ENCODE assay signal across 1 cellular context in the genomic region with DNA sequence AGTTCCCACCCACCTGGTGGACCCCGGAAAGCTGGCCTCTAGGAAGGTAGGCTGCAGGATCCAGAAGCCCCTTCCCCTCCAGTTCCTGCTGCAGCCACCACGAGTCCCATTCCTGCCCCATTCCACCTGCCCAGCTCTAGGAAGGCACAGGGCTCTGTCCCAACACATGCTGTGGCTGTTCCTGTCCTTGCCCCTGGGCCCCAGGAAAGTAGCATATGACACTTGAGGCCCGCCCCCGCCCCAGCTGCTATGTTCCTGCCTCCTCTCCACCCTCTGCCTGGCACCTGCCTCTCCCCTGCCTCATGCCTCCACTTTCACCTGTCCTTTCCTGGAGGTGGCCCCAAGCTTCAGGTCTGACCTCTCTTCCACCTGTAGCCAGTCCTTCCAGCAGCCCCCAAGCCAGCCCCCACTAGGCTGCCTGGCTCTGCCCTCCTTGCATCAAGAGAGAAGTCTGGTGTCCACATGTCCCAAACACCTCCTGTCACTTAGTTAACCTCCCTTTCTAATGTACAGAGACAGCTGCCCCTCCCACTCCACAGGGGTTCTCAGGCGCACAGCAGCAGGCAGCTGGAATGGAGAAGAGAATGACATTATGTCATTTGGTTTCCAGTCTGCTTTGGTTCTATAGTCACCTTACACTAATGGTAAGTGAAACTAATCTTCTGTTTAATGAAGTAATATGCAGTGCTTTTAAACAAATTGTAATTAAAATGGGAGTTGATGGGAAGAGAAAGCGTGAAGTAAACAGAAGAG.
A peak's percentile ranks its signal among the peaks of the same experiment; 100 is the strongest.
TF ChIP-seq lines count a peak whose summit lies in the region.

No MANE protein-coding gene starts in this region.

TF ChIP-seq in HEK293, 187 proteins besides CTCF, POLR2A, EP300 and RAD21 (continued from another document and continues in another):
- no peak for TF ChIP-seq ZNF660 (tag by site-specific recombination; IDR thresholded peaks at IDR 0.05)
- no peak for TF ChIP-seq ZNF707 (tag by site-specific recombination; IDR thresholded peaks at IDR 0.05)
- TF ChIP-seq, protein P1, sequence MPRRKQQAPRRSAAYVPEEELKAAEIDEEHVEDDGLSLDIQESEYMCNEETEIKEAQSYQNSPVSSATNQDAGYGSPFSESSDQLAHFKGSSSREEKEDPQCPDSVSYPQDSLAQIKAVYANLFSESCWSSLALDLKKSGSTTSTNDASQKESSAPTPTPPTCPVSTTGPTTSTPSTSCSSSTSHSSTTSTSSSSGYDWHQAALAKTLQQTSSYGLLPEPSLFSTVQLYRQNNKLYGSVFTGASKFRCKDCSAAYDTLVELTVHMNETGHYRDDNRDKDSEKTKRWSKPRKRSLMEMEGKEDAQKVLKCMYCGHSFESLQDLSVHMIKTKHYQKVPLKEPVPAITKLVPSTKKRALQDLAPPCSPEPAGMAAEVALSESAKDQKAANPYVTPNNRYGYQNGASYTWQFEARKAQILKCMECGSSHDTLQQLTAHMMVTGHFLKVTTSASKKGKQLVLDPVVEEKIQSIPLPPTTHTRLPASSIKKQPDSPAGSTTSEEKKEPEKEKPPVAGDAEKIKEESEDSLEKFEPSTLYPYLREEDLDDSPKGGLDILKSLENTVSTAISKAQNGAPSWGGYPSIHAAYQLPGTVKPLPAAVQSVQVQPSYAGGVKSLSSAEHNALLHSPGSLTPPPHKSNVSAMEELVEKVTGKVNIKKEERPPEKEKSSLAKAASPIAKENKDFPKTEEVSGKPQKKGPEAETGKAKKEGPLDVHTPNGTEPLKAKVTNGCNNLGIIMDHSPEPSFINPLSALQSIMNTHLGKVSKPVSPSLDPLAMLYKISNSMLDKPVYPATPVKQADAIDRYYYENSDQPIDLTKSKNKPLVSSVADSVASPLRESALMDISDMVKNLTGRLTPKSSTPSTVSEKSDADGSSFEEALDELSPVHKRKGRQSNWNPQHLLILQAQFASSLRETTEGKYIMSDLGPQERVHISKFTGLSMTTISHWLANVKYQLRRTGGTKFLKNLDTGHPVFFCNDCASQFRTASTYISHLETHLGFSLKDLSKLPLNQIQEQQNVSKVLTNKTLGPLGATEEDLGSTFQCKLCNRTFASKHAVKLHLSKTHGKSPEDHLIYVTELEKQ (tag by site-specific recombination; IDR thresholded peaks at IDR 0.05; ENCODE audit: borderline replicate concordance) = no peak
- no peak for TF ChIP-seq YY1 (tag by site-specific recombination; IDR thresholded peaks at IDR 0.05)
- TF ChIP-seq ZNF529 (tag by site-specific recombination; IDR thresholded peaks at IDR 0.05; ENCODE audit: insufficient replicate concordance) = no peak
- TF ChIP-seq ZFP37 (tag by site-specific recombination; IDR thresholded peaks at IDR 0.05) = no peak
- no peak for TF ChIP-seq ZNF792 (tag by site-specific recombination; IDR thresholded peaks at IDR 0.05)
- no peak for TF ChIP-seq ZBTB49 (tag by site-specific recombination; IDR thresholded peaks at IDR 0.05; ENCODE audit: low read depth)
- no peak for TF ChIP-seq ZNF677 (tag by site-specific recombination; IDR thresholded peaks at IDR 0.05)
- TF ChIP-seq ZNF624 (tag by site-specific recombination; IDR thresholded peaks at IDR 0.05) = no peak
- TF ChIP-seq ZNF426 (tag by site-specific recombination; IDR thresholded peaks at IDR 0.05) = no peak
- TF ChIP-seq, protein P2, sequence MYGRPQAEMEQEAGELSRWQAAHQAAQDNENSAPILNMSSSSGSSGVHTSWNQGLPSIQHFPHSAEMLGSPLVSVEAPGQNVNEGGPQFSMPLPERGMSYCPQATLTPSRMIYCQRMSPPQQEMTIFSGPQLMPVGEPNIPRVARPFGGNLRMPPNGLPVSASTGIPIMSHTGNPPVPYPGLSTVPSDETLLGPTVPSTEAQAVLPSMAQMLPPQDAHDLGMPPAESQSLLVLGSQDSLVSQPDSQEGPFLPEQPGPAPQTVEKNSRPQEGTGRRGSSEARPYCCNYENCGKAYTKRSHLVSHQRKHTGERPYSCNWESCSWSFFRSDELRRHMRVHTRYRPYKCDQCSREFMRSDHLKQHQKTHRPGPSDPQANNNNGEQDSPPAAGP (tag by site-specific recombination; IDR thresholded peaks at IDR 0.05) = 0 out of 2 replicates have a peak, but pooled peaks have one; percentile 20
- TF ChIP-seq, protein P3, sequence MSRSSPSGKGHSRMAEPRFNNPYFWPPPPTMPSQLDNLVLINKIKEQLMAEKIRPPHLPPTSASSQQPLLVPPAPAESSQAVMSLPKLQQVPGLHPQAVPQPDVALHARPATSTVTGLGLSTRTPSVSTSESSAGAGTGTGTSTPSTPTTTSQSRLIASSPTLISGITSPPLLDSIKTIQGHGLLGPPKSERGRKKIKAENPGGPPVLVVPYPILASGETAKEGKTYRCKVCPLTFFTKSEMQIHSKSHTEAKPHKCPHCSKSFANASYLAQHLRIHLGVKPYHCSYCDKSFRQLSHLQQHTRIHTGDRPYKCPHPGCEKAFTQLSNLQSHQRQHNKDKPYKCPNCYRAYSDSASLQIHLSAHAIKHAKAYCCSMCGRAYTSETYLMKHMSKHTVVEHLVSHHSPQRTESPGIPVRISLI (tag by site-specific recombination; IDR thresholded peaks at IDR 0.05) = no peak
- TF ChIP-seq, protein P4, sequence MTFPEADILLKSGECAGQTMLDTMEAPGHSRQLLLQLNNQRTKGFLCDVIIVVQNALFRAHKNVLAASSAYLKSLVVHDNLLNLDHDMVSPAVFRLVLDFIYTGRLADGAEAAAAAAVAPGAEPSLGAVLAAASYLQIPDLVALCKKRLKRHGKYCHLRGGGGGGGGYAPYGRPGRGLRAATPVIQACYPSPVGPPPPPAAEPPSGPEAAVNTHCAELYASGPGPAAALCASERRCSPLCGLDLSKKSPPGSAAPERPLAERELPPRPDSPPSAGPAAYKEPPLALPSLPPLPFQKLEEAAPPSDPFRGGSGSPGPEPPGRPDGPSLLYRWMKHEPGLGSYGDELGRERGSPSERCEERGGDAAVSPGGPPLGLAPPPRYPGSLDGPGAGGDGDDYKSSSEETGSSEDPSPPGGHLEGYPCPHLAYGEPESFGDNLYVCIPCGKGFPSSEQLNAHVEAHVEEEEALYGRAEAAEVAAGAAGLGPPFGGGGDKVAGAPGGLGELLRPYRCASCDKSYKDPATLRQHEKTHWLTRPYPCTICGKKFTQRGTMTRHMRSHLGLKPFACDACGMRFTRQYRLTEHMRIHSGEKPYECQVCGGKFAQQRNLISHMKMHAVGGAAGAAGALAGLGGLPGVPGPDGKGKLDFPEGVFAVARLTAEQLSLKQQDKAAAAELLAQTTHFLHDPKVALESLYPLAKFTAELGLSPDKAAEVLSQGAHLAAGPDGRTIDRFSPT (tag by site-specific recombination; IDR thresholded peaks at IDR 0.05) = no peak
- no peak for TF ChIP-seq ZNF585B (tag by site-specific recombination; IDR thresholded peaks at IDR 0.05)
- TF ChIP-seq SETDB1 (IDR thresholded peaks at IDR 0.05; ENCODE audit: insufficient read length, low read length) = no peak
- TF ChIP-seq ZNF530 (tag by site-specific recombination; IDR thresholded peaks at IDR 0.05; ENCODE audit: low read depth) = no peak
- no peak for TF ChIP-seq ZNF280D (tag by site-specific recombination; IDR thresholded peaks at IDR 0.05)
- TF ChIP-seq ZNF76 (tag by site-specific recombination; IDR thresholded peaks at IDR 0.05; ENCODE audit: borderline replicate concordance, low read depth) = no peak
- TF ChIP-seq ZNF335 (tag by site-specific recombination; conservative IDR thresholded peaks at IDR 0.05) = no peak
- TF ChIP-seq ZNF132 (tag by site-specific recombination; IDR thresholded peaks at IDR 0.05; ENCODE audit: borderline replicate concordance) = no peak
- TF ChIP-seq ZNF114 (tag by site-specific recombination; IDR thresholded peaks at IDR 0.05) = no peak
- no peak for TF ChIP-seq ZBTB8A (tag by site-specific recombination; IDR thresholded peaks at IDR 0.05)
- no peak for TF ChIP-seq ZNF138 (tag by site-specific recombination; IDR thresholded peaks at IDR 0.05; ENCODE audit: borderline replicate concordance)
- no peak for TF ChIP-seq PBX3 (CRISPR knock-in tag; IDR thresholded peaks at IDR 0.05)
- TF ChIP-seq ZNF133 (tag by site-specific recombination; IDR thresholded peaks at IDR 0.05) = no peak
- no peak for TF ChIP-seq ZNF140 (tag by site-specific recombination; IDR thresholded peaks at IDR 0.05)
- no peak for TF ChIP-seq HOXC10 (CRISPR knock-in tag; IDR thresholded peaks at IDR 0.05)
- TF ChIP-seq ZNF596 (tag by site-specific recombination; IDR thresholded peaks at IDR 0.05) = no peak
- no peak for TF ChIP-seq REST (tag by site-specific recombination; IDR thresholded peaks at IDR 0.05)
- TF ChIP-seq ZNF391 (tag by site-specific recombination; IDR thresholded peaks at IDR 0.05; ENCODE audit: borderline replicate concordance, low read depth) = no peak
- TF ChIP-seq YY2 (tag by site-specific recombination; IDR thresholded peaks at IDR 0.05) = no peak
- TF ChIP-seq IKZF3 (tag by site-specific recombination; IDR thresholded peaks at IDR 0.05) = no peak
- TF ChIP-seq SP7 (tag by site-specific recombination; IDR thresholded peaks at IDR 0.05) = 0 out of 2 replicates have a peak, but pooled peaks have one; percentile 58
- TF ChIP-seq ZNF169 (tag by site-specific recombination; IDR thresholded peaks at IDR 0.05) = no peak
- TF ChIP-seq ZNF558 (tag by site-specific recombination; IDR thresholded peaks at IDR 0.05) = no peak
- no peak for TF ChIP-seq ZNF23 (tag by site-specific recombination; IDR thresholded peaks at IDR 0.05; ENCODE audit: borderline replicate concordance)
